27 cellular contexts compared by ENCODE assay signal in genomic region chr11:12655842-12656241, GRCh38. TPM values are rescaled to one million over a fixed set of nuclear protein-coding genes. Genes with fewer than 3 reads are reported as not detected.
DNase-seq lines count a peak whose midpoint lies in the region; ATAC-seq, FAIRE-seq and TF ChIP-seq lines count a peak whose summit lies in the region.
"Had no signal": no experiment of that assay in that cellular context is flagged by ENCODE, and none has a peak within 500 bp of the region (broad histone marks: within the 10 kb centered on the region; RNA-seq: fewer than 3 reads in every experiment).

No MANE protein-coding gene starts in this region.

- POLR2A ChIA-PET in SK-N-SH (lab: Yijun Ruan, JAX) = no interaction called here
- POLR2A ChIA-PET in HEK293 (lab: Yijun Ruan, JAX) = no interaction called here

- no peak for TF ChIP-seq RAD21 in SK-N-SH (IDR thresholded peaks at IDR 0.05; ENCODE audit: low read length)

- peaks cover 2% of the 10 kb centered on the region for H3F3A ChIP-seq in SK-N-SH (replicated peaks; ENCODE audit: insufficient read depth)

- H2AFZ ChIP-seq in SK-N-SH (ENCODE audit: low read depth) = no peak overlapping the region

- ATAC-seq in SK-N-SH treated with all-trans-retinoic acid at 6 μM for 48 hours (no peak), GM18519 (IDR thresholded peaks at IDR 0.05; ENCODE audit: low FRiP score, unreplicated experiment) (no peak)
- ATAC-seq: GM12878 had no signal

- no peaks in the 10 kb centered on the region for H3K27me3 ChIP-seq in SK-N-SH (ENCODE audit: insufficient read depth)
- H3K27me3 ChIP-seq: BE2C, BLaER1 had no signal

- no peak overlapping the region for H3K9ac ChIP-seq in SK-N-SH
- H3K9ac ChIP-seq: BLaER1 had no signal

- no peak for TF ChIP-seq CTCF in SK-N-SH (IDR thresholded peaks at IDR 0.05)
- TF ChIP-seq CTCF in HEK293 (tag by site-specific recombination; IDR thresholded peaks at IDR 0.05) = no peak

- no peaks in the 10 kb centered on the region for H4K20me1 ChIP-seq in SK-N-SH (ENCODE audit: insufficient read depth)
- H4K20me1 ChIP-seq: BLaER1 had no signal

- no peak overlapping the region for H3K27ac ChIP-seq in SK-N-SH (ENCODE audit: low read depth in 2 of 2, low read length in 1 of 2)
- H3K27ac ChIP-seq in HEK293 (ENCODE audit: extremely low read depth, low read depth, low read length) = no peak overlapping the region
- H3K27ac ChIP-seq: BLaER1 had no signal

- FAIRE-seq in islet of Langerhans (lab: Jason Lieb, UNC) (peak; percentile 43), H54 (lab: Jason Lieb, UNC) (no peak)
- FAIRE-seq: GM12878, GM12892, GM18507, GM19239 had no signal

- no peaks in the 10 kb centered on the region for H3K9me2 ChIP-seq in SK-N-SH

- peaks cover 0 to 7% of the 10 kb centered on the region in 2 experiments for H3K36me3 ChIP-seq in SK-N-SH (replicated peaks in 1 of 2; ENCODE audit: control insufficient read depth in 1 of 2, insufficient read depth in 2 of 2, low read length in 1 of 2)
- no peaks in the 10 kb centered on the region for H3K36me3 ChIP-seq in HEK293 (ENCODE audit: control insufficient read depth in 2 of 2, insufficient read depth in 1 of 2, low read length in 2 of 2)
- H3K36me3 ChIP-seq: BE2C, BLaER1 had no signal

- no peaks in the 10 kb centered on the region for H3K79me2 ChIP-seq in SK-N-SH (ENCODE audit: insufficient read depth)

- DNase-seq in DMS53 (lab: John Stamatoyannopoulos, UW) (peak; percentile 13), DMS53 treated with DMSO at 0.1 percent for 48 hours (lab: John Stamatoyannopoulos, UW; ENCODE audit: unreplicated experiment) (no peak), SK-N-SH (no peak), H54 (ENCODE audit: insufficient read length, low spot score) (no peak)
- DNase-seq: 8988T; ACHN; BE2C; C1 segment of cervical spinal cord; CD4-positive, alpha-beta memory T cell; CD4-positive, CD25-positive, alpha-beta regulatory T cell; CD8-positive, alpha-beta memory T cell; COR-L47; DMS153; DMS79; DND-41; EL; GDM1 had no signal

- no peak overlapping the region for H3K4me2 ChIP-seq in SK-N-SH
- H3K4me2 ChIP-seq: BLaER1 had no signal

- H3K9me3 ChIP-seq in SK-N-SH (peaks cover 13% of the 10 kb centered on the region), HEK293 (ENCODE audit: control insufficient read depth, insufficient read depth, low read depth, low read length) (no peaks in the 10 kb centered on the region)
- H3K9me3 ChIP-seq: BE2C had no signal

- TF ChIP-seq EP300 in SK-N-SH (IDR thresholded peaks at IDR 0.05; ENCODE audit: borderline replicate concordance in 1 of 2, low read depth in 1 of 2, low read length in 1 of 2) = no peak

- CTCF ChIA-PET in SK-N-SH (lab: Yijun Ruan, JAX) (no interaction called here), HEK293 (lab: Yijun Ruan, JAX) (no interaction called here)

- TF ChIP-seq POLR2A in H54 (IDR thresholded peaks at IDR 0.05; ENCODE audit: low read depth, low read length) = no peak

- no peaks in the 10 kb centered on the region for H3K4me1 ChIP-seq in SK-N-SH (ENCODE audit: control insufficient read depth in 1 of 2, insufficient read depth in 2 of 2, low read depth in 1 of 2, low read length in 1 of 2)
- no peaks in the 10 kb centered on the region for H3K4me1 ChIP-seq in HEK293 (ENCODE audit: control insufficient read depth, insufficient read depth, low read length)
- H3K4me1 ChIP-seq: BE2C, BLaER1 had no signal

- H3K4me3 ChIP-seq in SK-N-SH (ENCODE audit: low read depth in 2 of 2, low read length in 1 of 2) (no peak overlapping the region), HEK293 (ENCODE audit: low read depth, low read length) (no peak overlapping the region)
- H3K4me3 ChIP-seq: BLaER1, GM12878 had no signal

TF ChIP-seq in SK-N-SH treated with all-trans-retinoic acid at 6 μM for 48 hours, 23 proteins besides CTCF, POLR2A, EP300 and RAD21:
- TF ChIP-seq ZFP3 (CRISPR knock-in tag; IDR thresholded peaks at IDR 0.05) = no peak
- 0 out of 2 replicates have a peak, but pooled peaks have one; percentile 46 for TF ChIP-seq POU6F1 (CRISPR knock-in tag; IDR thresholded peaks at IDR 0.05; ENCODE audit: borderline replicate concordance, low read depth)

TF ChIP-seq in SK-N-SH, 30 proteins besides CTCF, POLR2A, EP300 and RAD21 (continues in another document):
- no peak for TF ChIP-seq TCF12 (IDR thresholded peaks at IDR 0.05)
- no peak for TF ChIP-seq ELF1 (IDR thresholded peaks at IDR 0.05)
- no peak for TF ChIP-seq REST (IDR thresholded peaks at IDR 0.05; ENCODE audit: low read depth, low read length)
- no peak for TF ChIP-seq SIN3A (IDR thresholded peaks at IDR 0.05; ENCODE audit: borderline replicate concordance, low read depth, low read length)
- no peak for TF ChIP-seq RCOR1 (IDR thresholded peaks at IDR 0.05; ENCODE audit: low read length)
- no peak for TF ChIP-seq EZH2phosphoT487 (IDR thresholded peaks at IDR 0.05; ENCODE audit: borderline replicate concordance, low read depth)

TF ChIP-seq in HEK293, 187 proteins besides CTCF, POLR2A, EP300 and RAD21:
- TF ChIP-seq SETDB1 (IDR thresholded peaks at IDR 0.05; ENCODE audit: insufficient read length, low read length) (peak; percentile 85), SALL2 (tag by site-specific recombination; IDR thresholded peaks at IDR 0.05; ENCODE audit: borderline replicate concordance) (no peak), GLI2 (tag by site-specific recombination; IDR thresholded peaks at IDR 0.05; ENCODE audit: borderline replicate concordance, low read depth) (no peak), WT1 (tag by site-specific recombination; IDR thresholded peaks at IDR 0.05) (no peak), BCL6B (tag by site-specific recombination; IDR thresholded peaks at IDR 0.05) (no peak)

RNA-seq across cellular contexts. Expression of gene TEAD1, which starts 18.4 kb away (rescaled TPM):
- 31.2 and 37.8 TPM in 2 replicates for polyA plus RNA-seq in SK-N-SH (2012; rRNA removed)
- 31.8 and 33.9 TPM in 2 replicates for polyA plus RNA-seq in SK-N-SH (2012; cell fraction: cytosol; rRNA removed)
- 48.4 and 89.7 TPM in 2 replicates for polyA plus RNA-seq in SK-N-SH (2012; cell fraction: nucleus; rRNA removed)
- polyA plus RNA-seq: CD14-positive monocyte; CD4-positive, CD25-positive, alpha-beta regulatory T cell; CD8-positive, alpha-beta memory T cell had no signal
